Comparison of ENCODE assay signal across 8 cellular contexts in the genomic region with DNA sequence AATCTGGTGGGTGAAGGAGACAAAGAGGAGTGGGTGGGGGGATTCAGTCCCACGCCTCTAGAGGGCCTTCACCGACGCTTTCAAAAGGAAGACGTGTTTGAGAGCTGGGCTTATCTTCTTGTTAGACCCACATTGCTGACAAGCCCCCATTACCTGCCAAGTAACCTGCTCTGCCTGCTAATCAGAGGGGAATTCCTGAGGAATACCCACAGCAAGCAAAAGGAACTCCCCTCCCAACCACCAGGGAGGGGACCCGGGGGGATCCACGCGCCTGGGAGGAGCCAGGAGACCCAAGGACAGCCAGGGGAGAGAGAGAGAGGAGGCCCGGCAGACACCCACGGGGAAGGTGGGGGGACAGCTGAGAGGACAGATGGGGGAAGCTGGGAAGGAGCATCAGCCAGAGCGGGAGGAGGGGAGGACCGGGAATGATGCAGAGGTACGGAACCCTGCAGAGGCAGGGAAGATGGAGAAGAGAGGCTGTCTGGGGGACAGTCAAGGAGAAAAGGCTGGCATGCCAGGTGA.
A peak's percentile ranks its signal among the peaks of the same experiment; 100 is the strongest.
DNase-seq lines count a peak whose midpoint lies in the region; ATAC-seq and TF ChIP-seq lines count a peak whose summit lies in the region.

No MANE protein-coding gene starts in this region.

- ATAC-seq in RWPE2 (ENCODE audit: low read depth) (no peak), GM21717 (IDR thresholded peaks at IDR 0.05; ENCODE audit: unreplicated experiment) (no peak), HG02852 (IDR thresholded peaks at IDR 0.05; ENCODE audit: unreplicated experiment) (no peak)

- H3K4me1 ChIP-seq in RWPE2 (ENCODE audit: insufficient read depth, poor library complexity, severe bottlenecking) (peaks cover 7% of the 10 kb centered on the region), endocrine pancreas (ENCODE audit: control insufficient read depth, insufficient read depth, low read length) (peaks cover 4% of the 10 kb centered on the region), rectal smooth muscle tissue (ENCODE audit: control insufficient read depth, insufficient read depth, low read length) (peaks cover 13% of the 10 kb centered on the region)

- H3K27ac ChIP-seq in RWPE2 (ENCODE audit: poor library complexity, severe bottlenecking) (no peak overlapping the region), rectal smooth muscle tissue (ENCODE audit: low read depth, low read length) (no peak overlapping the region)

- DNase-seq in GM13976 (ENCODE audit: low spot score), result peak; percentile 69
- no peak for DNase-seq in RWPE2 (ENCODE audit: low spot score)
- DNase-seq in DMS79 (lab: John Stamatoyannopoulos, UW), result no peak
- no peak for DNase-seq in AG08396 (ENCODE audit: low spot score)

- peaks cover 46% of the 10 kb centered on the region for H3K36me3 ChIP-seq in RWPE2 (ENCODE audit: low read depth)
- peaks cover 4% of the 10 kb centered on the region for H3K36me3 ChIP-seq in endocrine pancreas (ENCODE audit: control insufficient read depth, insufficient read depth, low read length)
- peaks cover 28% of the 10 kb centered on the region for H3K36me3 ChIP-seq in rectal smooth muscle tissue (ENCODE audit: control insufficient read depth, insufficient read depth, low read length)

- H3K27me3 ChIP-seq in RWPE2 (ENCODE audit: insufficient read depth, poor library complexity, severe bottlenecking), result no peaks in the 10 kb centered on the region
- no peaks in the 10 kb centered on the region for H3K27me3 ChIP-seq in endocrine pancreas (ENCODE audit: control insufficient read depth, insufficient read depth, low read length)
- H3K27me3 ChIP-seq in rectal smooth muscle tissue (ENCODE audit: control insufficient read depth, insufficient read depth, low read length), result no peaks in the 10 kb centered on the region

- peak overlapping the region; percentile 34 for H3K9ac ChIP-seq in endocrine pancreas (ENCODE audit: control insufficient read depth, insufficient read depth, low read length)
- H3K9ac ChIP-seq in rectal smooth muscle tissue (ENCODE audit: low read length), result no peak overlapping the region

- in situ Hi-C loops in GM13976 (cut with MboI; ENCODE audit: low sequenced_read_pairs, unreplicated experiment), result no loop called here

- H3K9me3 ChIP-seq in RWPE2 (ENCODE audit: severe bottlenecking), result no peaks in the 10 kb centered on the region
- H3K9me3 ChIP-seq in endocrine pancreas (ENCODE audit: control insufficient read depth, low read length), result no peaks in the 10 kb centered on the region

- H3K4me3 ChIP-seq in RWPE2 (ENCODE audit: severe bottlenecking) (peak overlapping the region; percentile 85), endocrine pancreas (ENCODE audit: control insufficient read depth, insufficient read depth, low read length) (no peak overlapping the region), rectal smooth muscle tissue (ENCODE audit: low read length) (peak overlapping the region; percentile 71)

- no peak for TF ChIP-seq CTCF in GM13976 (IDR thresholded peaks at IDR 0.05; ENCODE audit: borderline replicate concordance, control extremely low read depth, extremely low read depth, insufficient read depth, missing control alignments)
- no peak for TF ChIP-seq CTCF in RWPE2 (IDR thresholded peaks at IDR 0.05; ENCODE audit: poor library complexity, severe bottlenecking)
